ENCODE assay signal across 1 cellular context in genomic region chr17:47948706-47949196, GRCh38.
TF ChIP-seq lines count a peak whose summit lies in the region.

No MANE protein-coding gene starts in this region.

TF ChIP-seq in HepG2, 621 proteins besides CTCF, POLR2A, EP300 and RAD21 (continued from another document and continues in another):
- TF ChIP-seq, protein P1, sequence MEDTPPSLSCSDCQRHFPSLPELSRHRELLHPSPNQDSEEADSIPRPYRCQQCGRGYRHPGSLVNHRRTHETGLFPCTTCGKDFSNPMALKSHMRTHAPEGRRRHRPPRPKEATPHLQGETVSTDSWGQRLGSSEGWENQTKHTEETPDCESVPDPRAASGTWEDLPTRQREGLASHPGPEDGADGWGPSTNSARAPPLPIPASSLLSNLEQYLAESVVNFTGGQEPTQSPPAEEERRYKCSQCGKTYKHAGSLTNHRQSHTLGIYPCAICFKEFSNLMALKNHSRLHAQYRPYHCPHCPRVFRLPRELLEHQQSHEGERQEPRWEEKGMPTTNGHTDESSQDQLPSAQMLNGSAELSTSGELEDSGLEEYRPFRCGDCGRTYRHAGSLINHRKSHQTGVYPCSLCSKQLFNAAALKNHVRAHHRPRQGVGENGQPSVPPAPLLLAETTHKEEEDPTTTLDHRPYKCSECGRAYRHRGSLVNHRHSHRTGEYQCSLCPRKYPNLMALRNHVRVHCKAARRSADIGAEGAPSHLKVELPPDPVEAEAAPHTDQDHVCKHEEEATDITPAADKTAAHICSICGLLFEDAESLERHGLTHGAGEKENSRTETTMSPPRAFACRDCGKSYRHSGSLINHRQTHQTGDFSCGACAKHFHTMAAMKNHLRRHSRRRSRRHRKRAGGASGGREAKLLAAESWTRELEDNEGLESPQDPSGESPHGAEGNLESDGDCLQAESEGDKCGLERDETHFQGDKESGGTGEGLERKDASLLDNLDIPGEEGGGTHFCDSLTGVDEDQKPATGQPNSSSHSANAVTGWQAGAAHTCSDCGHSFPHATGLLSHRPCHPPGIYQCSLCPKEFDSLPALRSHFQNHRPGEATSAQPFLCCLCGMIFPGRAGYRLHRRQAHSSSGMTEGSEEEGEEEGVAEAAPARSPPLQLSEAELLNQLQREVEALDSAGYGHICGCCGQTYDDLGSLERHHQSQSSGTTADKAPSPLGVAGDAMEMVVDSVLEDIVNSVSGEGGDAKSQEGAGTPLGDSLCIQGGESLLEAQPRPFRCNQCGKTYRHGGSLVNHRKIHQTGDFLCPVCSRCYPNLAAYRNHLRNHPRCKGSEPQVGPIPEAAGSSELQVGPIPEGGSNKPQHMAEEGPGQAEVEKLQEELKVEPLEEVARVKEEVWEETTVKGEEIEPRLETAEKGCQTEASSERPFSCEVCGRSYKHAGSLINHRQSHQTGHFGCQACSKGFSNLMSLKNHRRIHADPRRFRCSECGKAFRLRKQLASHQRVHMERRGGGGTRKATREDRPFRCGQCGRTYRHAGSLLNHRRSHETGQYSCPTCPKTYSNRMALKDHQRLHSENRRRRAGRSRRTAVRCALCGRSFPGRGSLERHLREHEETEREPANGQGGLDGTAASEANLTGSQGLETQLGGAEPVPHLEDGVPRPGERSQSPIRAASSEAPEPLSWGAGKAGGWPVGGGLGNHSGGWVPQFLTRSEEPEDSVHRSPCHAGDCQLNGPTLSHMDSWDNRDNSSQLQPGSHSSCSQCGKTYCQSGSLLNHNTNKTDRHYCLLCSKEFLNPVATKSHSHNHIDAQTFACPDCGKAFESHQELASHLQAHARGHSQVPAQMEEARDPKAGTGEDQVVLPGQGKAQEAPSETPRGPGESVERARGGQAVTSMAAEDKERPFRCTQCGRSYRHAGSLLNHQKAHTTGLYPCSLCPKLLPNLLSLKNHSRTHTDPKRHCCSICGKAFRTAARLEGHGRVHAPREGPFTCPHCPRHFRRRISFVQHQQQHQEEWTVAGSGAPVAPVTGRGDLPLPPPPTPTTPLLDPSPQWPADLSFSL (CRISPR knock-in tag; IDR thresholded peaks at IDR 0.05), result no peak
- no peak for TF ChIP-seq ZFYVE20 (CRISPR knock-in tag; IDR thresholded peaks at IDR 0.05; ENCODE audit: borderline replicate concordance, low read depth)
- TF ChIP-seq CC2D1A (CRISPR knock-in tag; IDR thresholded peaks at IDR 0.05), result no peak
- TF ChIP-seq LCORL (IDR thresholded peaks at IDR 0.05), result no peak
- no peak for TF ChIP-seq LCORL (CRISPR knock-in tag; IDR thresholded peaks at IDR 0.05)
- no peak for TF ChIP-seq ZNF235 (CRISPR knock-in tag; IDR thresholded peaks at IDR 0.05; ENCODE audit: borderline replicate concordance)
- TF ChIP-seq PRMT3 (CRISPR knock-in tag; IDR thresholded peaks at IDR 0.05; ENCODE audit: borderline replicate concordance, low read depth), result no peak
- peak; percentile 64 for TF ChIP-seq HMG20A (CRISPR knock-in tag; IDR thresholded peaks at IDR 0.05; ENCODE audit: borderline replicate concordance)
- no peak for TF ChIP-seq KMT2A (CRISPR knock-in tag; IDR thresholded peaks at IDR 0.05)
- peak; percentile 86 for TF ChIP-seq ZNF501 (CRISPR knock-in tag; IDR thresholded peaks at IDR 0.05)
- TF ChIP-seq, protein P2, sequence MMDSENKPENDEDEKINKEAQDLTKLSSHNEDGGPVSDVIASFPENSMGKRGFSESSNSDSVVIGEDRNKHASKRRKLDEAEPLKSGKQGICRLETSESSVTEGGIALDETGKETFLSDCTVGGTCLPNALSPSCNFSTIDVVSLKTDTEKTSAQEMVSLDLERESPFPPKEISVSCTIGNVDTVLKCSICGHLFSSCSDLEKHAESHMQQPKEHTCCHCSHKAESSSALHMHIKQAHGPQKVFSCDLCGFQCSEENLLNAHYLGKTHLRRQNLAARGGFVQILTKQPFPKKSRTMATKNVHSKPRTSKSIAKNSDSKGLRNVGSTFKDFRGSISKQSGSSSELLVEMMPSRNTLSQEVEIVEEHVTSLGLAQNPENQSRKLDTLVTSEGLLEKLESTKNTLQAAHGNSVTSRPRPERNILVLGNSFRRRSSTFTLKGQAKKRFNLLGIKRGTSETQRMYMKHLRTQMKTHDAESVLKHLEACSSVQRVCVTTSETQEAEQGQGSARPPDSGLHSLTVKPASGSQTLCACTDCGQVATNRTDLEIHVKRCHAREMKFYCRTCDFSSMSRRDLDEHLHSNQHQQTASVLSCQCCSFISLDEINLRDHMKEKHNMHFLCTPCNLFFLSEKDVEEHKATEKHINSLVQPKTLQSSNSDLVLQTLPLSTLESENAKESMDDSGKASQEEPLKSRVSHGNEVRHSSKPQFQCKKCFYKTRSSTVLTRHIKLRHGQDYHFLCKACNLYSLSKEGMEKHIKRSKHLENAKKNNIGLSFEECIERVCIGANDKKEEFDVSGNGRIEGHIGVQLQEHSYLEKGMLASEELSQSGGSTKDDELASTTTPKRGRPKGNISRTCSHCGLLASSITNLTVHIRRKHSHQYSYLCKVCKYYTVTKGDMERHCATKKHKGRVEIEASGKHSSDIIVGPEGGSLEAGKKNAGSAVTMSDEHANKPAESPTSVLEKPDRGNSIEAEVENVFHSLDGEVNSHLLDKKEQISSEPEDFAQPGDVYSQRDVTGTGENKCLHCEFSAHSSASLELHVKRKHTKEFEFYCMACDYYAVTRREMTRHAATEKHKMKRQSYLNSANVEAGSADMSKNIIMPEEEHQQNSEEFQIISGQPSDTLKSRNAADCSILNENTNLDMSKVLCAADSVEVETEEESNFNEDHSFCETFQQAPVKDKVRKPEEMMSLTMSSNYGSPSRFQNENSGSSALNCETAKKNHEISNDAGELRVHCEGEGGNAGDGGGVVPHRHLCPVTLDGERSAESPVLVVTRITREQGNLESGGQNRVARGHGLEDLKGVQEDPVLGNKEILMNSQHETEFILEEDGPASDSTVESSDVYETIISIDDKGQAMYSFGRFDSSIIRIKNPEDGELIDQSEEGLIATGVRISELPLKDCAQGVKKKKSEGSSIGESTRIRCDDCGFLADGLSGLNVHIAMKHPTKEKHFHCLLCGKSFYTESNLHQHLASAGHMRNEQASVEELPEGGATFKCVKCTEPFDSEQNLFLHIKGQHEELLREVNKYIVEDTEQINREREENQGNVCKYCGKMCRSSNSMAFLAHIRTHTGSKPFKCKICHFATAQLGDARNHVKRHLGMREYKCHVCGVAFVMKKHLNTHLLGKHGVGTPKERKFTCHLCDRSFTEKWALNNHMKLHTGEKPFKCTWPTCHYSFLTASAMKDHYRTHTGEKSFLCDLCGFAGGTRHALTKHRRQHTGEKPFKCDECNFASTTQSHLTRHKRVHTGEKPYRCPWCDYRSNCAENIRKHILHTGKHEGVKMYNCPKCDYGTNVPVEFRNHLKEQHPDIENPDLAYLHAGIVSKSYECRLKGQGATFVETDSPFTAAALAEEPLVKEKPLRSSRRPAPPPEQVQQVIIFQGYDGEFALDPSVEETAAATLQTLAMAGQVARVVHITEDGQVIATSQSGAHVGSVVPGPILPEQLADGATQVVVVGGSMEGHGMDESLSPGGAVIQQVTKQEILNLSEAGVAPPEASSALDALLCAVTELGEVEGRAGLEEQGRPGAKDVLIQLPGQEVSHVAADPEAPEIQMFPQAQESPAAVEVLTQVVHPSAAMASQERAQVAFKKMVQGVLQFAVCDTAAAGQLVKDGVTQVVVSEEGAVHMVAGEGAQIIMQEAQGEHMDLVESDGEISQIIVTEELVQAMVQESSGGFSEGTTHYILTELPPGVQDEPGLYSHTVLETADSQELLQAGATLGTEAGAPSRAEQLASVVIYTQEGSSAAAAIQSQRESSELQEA (CRISPR knock-in tag; IDR thresholded peaks at IDR 0.05; ENCODE audit: not compliant biosample characterization), result peak; percentile 52
- TF ChIP-seq ZNF674 (CRISPR knock-in tag; IDR thresholded peaks at IDR 0.05; ENCODE audit: low read depth), result no peak
- TF ChIP-seq, protein P3, sequence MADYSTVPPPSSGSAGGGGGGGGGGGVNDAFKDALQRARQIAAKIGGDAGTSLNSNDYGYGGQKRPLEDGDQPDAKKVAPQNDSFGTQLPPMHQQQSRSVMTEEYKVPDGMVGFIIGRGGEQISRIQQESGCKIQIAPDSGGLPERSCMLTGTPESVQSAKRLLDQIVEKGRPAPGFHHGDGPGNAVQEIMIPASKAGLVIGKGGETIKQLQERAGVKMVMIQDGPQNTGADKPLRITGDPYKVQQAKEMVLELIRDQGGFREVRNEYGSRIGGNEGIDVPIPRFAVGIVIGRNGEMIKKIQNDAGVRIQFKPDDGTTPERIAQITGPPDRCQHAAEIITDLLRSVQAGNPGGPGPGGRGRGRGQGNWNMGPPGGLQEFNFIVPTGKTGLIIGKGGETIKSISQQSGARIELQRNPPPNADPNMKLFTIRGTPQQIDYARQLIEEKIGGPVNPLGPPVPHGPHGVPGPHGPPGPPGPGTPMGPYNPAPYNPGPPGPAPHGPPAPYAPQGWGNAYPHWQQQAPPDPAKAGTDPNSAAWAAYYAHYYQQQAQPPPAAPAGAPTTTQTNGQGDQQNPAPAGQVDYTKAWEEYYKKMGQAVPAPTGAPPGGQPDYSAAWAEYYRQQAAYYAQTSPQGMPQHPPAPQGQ (CRISPR knock-in tag; IDR thresholded peaks at IDR 0.05; ENCODE audit: borderline replicate concordance), result peak; percentile 44; the same call in 1 of the 2 replicates
- TF ChIP-seq, protein P4, sequence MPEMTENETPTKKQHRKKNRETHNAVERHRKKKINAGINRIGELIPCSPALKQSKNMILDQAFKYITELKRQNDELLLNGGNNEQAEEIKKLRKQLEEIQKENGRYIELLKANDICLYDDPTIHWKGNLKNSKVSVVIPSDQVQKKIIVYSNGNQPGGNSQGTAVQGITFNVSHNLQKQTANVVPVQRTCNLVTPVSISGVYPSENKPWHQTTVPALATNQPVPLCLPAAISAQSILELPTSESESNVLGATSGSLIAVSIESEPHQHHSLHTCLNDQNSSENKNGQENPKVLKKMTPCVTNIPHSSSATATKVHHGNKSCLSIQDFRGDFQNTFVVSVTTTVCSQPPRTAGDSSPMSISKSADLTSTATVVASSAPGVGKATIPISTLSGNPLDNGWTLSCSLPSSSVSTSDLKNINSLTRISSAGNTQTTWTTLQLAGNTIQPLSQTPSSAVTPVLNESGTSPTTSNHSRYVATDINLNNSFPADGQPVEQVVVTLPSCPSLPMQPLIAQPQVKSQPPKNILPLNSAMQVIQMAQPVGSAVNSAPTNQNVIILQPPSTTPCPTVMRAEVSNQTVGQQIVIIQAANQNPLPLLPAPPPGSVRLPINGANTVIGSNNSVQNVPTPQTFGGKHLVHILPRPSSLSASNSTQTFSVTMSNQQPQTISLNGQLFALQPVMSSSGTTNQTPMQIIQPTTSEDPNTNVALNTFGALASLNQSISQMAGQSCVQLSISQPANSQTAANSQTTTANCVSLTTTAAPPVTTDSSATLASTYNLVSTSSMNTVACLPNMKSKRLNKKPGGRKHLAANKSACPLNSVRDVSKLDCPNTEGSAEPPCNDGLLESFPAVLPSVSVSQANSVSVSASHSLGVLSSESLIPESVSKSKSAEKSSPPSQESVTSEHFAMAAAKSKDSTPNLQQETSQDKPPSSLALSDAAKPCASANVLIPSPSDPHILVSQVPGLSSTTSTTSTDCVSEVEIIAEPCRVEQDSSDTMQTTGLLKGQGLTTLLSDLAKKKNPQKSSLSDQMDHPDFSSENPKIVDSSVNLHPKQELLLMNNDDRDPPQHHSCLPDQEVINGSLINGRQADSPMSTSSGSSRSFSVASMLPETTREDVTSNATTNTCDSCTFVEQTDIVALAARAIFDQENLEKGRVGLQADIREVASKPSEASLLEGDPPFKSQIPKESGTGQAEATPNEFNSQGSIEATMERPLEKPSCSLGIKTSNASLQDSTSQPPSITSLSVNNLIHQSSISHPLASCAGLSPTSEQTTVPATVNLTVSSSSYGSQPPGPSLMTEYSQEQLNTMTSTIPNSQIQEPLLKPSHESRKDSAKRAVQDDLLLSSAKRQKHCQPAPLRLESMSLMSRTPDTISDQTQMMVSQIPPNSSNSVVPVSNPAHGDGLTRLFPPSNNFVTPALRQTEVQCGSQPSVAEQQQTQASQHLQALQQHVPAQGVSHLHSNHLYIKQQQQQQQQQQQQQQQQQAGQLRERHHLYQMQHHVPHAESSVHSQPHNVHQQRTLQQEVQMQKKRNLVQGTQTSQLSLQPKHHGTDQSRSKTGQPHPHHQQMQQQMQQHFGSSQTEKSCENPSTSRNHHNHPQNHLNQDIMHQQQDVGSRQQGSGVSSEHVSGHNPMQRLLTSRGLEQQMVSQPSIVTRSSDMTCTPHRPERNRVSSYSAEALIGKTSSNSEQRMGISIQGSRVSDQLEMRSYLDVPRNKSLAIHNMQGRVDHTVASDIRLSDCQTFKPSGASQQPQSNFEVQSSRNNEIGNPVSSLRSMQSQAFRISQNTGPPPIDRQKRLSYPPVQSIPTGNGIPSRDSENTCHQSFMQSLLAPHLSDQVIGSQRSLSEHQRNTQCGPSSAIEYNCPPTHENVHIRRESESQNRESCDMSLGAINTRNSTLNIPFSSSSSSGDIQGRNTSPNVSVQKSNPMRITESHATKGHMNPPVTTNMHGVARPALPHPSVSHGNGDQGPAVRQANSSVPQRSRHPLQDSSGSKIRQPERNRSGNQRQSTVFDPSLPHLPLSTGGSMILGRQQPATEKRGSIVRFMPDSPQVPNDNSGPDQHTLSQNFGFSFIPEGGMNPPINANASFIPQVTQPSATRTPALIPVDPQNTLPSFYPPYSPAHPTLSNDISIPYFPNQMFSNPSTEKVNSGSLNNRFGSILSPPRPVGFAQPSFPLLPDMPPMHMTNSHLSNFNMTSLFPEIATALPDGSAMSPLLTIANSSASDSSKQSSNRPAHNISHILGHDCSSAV (CRISPR knock-in tag; IDR thresholded peaks at IDR 0.05; ENCODE audit: borderline replicate concordance), result no peak
- no peak for TF ChIP-seq RAD51 (IDR thresholded peaks at IDR 0.05; ENCODE audit: borderline replicate concordance)
- 0 out of 2 replicates have a peak, but pooled peaks have one; percentile 33 for TF ChIP-seq CHD4 (IDR thresholded peaks at IDR 0.05; ENCODE audit: borderline replicate concordance, low read length)
- TF ChIP-seq, protein P5, sequence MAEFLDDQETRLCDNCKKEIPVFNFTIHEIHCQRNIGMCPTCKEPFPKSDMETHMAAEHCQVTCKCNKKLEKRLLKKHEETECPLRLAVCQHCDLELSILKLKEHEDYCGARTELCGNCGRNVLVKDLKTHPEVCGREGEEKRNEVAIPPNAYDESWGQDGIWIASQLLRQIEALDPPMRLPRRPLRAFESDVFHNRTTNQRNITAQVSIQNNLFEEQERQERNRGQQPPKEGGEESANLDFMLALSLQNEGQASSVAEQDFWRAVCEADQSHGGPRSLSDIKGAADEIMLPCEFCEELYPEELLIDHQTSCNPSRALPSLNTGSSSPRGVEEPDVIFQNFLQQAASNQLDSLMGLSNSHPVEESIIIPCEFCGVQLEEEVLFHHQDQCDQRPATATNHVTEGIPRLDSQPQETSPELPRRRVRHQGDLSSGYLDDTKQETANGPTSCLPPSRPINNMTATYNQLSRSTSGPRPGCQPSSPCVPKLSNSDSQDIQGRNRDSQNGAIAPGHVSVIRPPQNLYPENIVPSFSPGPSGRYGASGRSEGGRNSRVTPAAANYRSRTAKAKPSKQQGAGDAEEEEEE (CRISPR knock-in tag; IDR thresholded peaks at IDR 0.05; ENCODE audit: borderline replicate concordance), result no peak; the same call in none of the 2 replicates
- TF ChIP-seq ZSCAN21 (CRISPR knock-in tag; IDR thresholded peaks at IDR 0.05; ENCODE audit: borderline replicate concordance), result peak; percentile 96
- 0 out of 2 replicates have a peak, but pooled peaks have one; percentile 92 for TF ChIP-seq ZFP37 (CRISPR knock-in tag; IDR thresholded peaks at IDR 0.05; ENCODE audit: borderline replicate concordance)
- TF ChIP-seq ZNF251 (CRISPR knock-in tag; IDR thresholded peaks at IDR 0.05), result no peak
- no peak for TF ChIP-seq U2AF2 (IDR thresholded peaks at IDR 0.05; ENCODE audit: low read depth, low read length)
- TF ChIP-seq NCOR1 (IDR thresholded peaks at IDR 0.05; ENCODE audit: borderline replicate concordance, low read length), result no peak
- no peak for TF ChIP-seq SSRP1 (CRISPR knock-in tag; IDR thresholded peaks at IDR 0.05)
- no peak for TF ChIP-seq ZNF546 (CRISPR knock-in tag; conservative IDR thresholded peaks at IDR 0.05)
- no peak for TF ChIP-seq EHMT2 (IDR thresholded peaks at IDR 0.05; ENCODE audit: borderline replicate concordance, low read depth, low read length)
- TF ChIP-seq CENPT (CRISPR knock-in tag; IDR thresholded peaks at IDR 0.05; ENCODE audit: low read depth), result no peak
- TF ChIP-seq ZNF616 (CRISPR knock-in tag; IDR thresholded peaks at IDR 0.05; ENCODE audit: low read depth), result no peak
- TF ChIP-seq ZNF17 (CRISPR knock-in tag; IDR thresholded peaks at IDR 0.05), result no peak
- TF ChIP-seq ARHGAP35 (CRISPR knock-in tag; IDR thresholded peaks at IDR 0.05; ENCODE audit: borderline replicate concordance), result no peak
